Comparison of ENCODE assay signal across 1 cellular context in the genomic region with DNA sequence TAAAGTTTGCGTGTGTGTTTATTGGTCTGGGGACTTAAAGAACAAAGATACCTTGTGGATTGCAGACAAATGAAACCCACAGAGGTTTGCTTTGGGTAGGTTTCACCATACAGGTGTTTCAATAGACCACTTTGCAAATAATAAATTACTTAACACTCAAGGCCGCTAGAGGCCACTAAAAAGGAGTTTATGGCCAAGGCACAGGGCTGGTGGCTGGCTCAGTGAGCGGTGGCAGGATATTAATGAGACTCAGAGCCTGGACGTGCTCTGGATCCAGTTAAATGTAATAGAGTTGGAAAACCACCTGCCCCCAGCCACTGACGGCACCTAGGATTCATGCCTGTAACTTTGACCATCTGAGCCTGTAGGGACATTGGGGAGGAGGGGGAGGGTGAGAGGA.
TF ChIP-seq lines count a peak whose summit lies in the region.

No MANE protein-coding gene starts in this region.

TF ChIP-seq in HCT116, 20 proteins besides CTCF, POLR2A, EP300 and RAD21 (continued from another document):
- TF ChIP-seq, protein P1, sequence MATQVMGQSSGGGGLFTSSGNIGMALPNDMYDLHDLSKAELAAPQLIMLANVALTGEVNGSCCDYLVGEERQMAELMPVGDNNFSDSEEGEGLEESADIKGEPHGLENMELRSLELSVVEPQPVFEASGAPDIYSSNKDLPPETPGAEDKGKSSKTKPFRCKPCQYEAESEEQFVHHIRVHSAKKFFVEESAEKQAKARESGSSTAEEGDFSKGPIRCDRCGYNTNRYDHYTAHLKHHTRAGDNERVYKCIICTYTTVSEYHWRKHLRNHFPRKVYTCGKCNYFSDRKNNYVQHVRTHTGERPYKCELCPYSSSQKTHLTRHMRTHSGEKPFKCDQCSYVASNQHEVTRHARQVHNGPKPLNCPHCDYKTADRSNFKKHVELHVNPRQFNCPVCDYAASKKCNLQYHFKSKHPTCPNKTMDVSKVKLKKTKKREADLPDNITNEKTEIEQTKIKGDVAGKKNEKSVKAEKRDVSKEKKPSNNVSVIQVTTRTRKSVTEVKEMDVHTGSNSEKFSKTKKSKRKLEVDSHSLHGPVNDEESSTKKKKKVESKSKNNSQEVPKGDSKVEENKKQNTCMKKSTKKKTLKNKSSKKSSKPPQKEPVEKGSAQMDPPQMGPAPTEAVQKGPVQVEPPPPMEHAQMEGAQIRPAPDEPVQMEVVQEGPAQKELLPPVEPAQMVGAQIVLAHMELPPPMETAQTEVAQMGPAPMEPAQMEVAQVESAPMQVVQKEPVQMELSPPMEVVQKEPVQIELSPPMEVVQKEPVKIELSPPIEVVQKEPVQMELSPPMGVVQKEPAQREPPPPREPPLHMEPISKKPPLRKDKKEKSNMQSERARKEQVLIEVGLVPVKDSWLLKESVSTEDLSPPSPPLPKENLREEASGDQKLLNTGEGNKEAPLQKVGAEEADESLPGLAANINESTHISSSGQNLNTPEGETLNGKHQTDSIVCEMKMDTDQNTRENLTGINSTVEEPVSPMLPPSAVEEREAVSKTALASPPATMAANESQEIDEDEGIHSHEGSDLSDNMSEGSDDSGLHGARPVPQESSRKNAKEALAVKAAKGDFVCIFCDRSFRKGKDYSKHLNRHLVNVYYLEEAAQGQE (IDR thresholded peaks at IDR 0.05; ENCODE audit: low read depth), result no peak
- no peak for TF ChIP-seq JUND (IDR thresholded peaks at IDR 0.05)
